ENCODE assay signal across 1 cellular context in the genomic region with DNA sequence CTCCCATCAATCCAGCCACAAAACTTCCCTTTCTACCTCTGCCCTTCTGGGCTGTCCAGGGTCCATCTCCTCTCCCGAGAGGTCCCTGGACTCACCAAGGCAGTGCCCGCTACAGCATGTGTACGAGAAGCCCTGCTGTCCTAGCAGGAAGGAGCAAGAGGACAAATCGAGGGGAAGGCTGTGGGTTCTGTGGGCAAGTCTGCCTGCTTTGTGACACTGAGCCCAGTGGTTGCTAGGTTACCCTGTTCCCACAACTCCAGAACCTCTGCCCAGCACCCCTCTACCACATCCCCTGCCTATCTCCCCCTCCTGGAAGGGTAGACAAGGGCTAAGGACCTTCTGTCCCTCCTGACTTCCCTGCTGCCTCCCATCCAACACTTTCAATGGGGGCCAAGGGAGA.
TF ChIP-seq lines count a peak whose summit lies in the region.

TSS of gene TBATA (minus strand) at position 188 of the 400 bp plus-strand sequence. CDS start 1,998 bp downstream, outside the sequence.

TF ChIP-seq in H1, 55 proteins besides CTCF, POLR2A, EP300 and RAD21 (continued from another document):
- TF ChIP-seq E2F6 (IDR thresholded peaks at IDR 0.05) (no peak), BRCA1 (IDR thresholded peaks at IDR 0.05; ENCODE audit: low read depth, low read length) (no peak)
